Comparison of ENCODE assay signal across 1 cellular context in genomic region chr19:17340871-17341357, GRCh38.
TF ChIP-seq lines count a peak whose summit lies in the region.

No MANE protein-coding gene starts in this region.

TF ChIP-seq in HepG2, 621 proteins besides CTCF, POLR2A, EP300 and RAD21 (continued from another document and continues in another):
- TF ChIP-seq, protein P1, sequence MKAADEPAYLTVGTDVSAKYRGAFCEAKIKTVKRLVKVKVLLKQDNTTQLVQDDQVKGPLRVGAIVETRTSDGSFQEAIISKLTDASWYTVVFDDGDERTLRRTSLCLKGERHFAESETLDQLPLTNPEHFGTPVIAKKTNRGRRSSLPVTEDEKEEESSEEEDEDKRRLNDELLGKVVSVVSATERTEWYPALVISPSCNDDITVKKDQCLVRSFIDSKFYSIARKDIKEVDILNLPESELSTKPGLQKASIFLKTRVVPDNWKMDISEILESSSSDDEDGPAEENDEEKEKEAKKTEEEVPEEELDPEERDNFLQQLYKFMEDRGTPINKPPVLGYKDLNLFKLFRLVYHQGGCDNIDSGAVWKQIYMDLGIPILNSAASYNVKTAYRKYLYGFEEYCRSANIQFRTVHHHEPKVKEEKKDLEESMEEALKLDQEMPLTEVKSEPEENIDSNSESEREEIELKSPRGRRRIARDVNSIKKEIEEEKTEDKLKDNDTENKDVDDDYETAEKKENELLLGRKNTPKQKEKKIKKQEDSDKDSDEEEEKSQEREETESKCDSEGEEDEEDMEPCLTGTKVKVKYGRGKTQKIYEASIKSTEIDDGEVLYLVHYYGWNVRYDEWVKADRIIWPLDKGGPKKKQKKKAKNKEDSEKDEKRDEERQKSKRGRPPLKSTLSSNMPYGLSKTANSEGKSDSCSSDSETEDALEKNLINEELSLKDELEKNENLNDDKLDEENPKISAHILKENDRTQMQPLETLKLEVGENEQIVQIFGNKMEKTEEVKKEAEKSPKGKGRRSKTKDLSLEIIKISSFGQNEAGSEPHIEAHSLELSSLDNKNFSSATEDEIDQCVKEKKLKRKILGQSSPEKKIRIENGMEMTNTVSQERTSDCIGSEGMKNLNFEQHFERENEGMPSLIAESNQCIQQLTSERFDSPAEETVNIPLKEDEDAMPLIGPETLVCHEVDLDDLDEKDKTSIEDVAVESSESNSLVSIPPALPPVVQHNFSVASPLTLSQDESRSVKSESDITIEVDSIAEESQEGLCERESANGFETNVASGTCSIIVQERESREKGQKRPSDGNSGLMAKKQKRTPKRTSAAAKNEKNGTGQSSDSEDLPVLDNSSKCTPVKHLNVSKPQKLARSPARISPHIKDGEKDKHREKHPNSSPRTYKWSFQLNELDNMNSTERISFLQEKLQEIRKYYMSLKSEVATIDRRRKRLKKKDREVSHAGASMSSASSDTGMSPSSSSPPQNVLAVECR (CRISPR knock-in tag; IDR thresholded peaks at IDR 0.05; ENCODE audit: borderline replicate concordance), result peak; percentile 79; the same call in 1 of the 2 replicates
- TF ChIP-seq, protein P2, sequence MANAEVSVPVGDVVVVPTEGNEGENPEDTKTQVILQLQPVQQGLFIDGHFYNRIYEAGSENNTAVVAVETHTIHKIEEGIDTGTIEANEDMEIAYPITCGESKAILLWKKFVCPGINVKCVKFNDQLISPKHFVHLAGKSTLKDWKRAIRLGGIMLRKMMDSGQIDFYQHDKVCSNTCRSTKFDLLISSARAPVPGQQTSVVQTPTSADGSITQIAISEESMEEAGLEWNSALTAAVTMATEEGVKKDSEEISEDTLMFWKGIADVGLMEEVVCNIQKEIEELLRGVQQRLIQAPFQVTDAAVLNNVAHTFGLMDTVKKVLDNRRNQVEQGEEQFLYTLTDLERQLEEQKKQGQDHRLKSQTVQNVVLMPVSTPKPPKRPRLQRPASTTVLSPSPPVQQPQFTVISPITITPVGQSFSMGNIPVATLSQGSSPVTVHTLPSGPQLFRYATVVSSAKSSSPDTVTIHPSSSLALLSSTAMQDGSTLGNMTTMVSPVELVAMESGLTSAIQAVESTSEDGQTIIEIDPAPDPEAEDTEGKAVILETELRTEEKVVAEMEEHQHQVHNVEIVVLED (CRISPR knock-in tag; IDR thresholded peaks at IDR 0.05; ENCODE audit: borderline replicate concordance), result peak; percentile 64
- peak; percentile 37; the same call in 1 of the 2 replicates for TF ChIP-seq KDM2A (CRISPR knock-in tag; IDR thresholded peaks at IDR 0.05; ENCODE audit: borderline replicate concordance, low read depth)
- TF ChIP-seq HIC2 (CRISPR knock-in tag; IDR thresholded peaks at IDR 0.05; ENCODE audit: low read depth), result peak; percentile 73; the same call in 1 of the 2 replicates
- no peak for TF ChIP-seq HNF1A (IDR thresholded peaks at IDR 0.05; ENCODE audit: low read depth)
- TF ChIP-seq HNF1A (CRISPR knock-in tag; IDR thresholded peaks at IDR 0.05; ENCODE audit: borderline replicate concordance), result peak; percentile 41; the same call in 1 of the 2 replicates
- peak; percentile 78 for TF ChIP-seq ZMYM3 (CRISPR knock-in tag; IDR thresholded peaks at IDR 0.05)
- peak; percentile 26; the same call in 1 of the 2 replicates for TF ChIP-seq KMT2B (CRISPR knock-in tag; IDR thresholded peaks at IDR 0.05)
- no peak for TF ChIP-seq SOX13 (IDR thresholded peaks at IDR 0.05)
- TF ChIP-seq SOX13 (CRISPR knock-in tag; conservative IDR thresholded peaks at IDR 0.05 in 1 of 2, IDR thresholded peaks at IDR 0.05 in 1 of 2), result peak in 1 of 2 experiments; percentile 22; a peak in 1 of 4 replicates
- no peak for TF ChIP-seq NFE2L2 (IDR thresholded peaks at IDR 0.05; ENCODE audit: low read length)
- TF ChIP-seq, protein P3, sequence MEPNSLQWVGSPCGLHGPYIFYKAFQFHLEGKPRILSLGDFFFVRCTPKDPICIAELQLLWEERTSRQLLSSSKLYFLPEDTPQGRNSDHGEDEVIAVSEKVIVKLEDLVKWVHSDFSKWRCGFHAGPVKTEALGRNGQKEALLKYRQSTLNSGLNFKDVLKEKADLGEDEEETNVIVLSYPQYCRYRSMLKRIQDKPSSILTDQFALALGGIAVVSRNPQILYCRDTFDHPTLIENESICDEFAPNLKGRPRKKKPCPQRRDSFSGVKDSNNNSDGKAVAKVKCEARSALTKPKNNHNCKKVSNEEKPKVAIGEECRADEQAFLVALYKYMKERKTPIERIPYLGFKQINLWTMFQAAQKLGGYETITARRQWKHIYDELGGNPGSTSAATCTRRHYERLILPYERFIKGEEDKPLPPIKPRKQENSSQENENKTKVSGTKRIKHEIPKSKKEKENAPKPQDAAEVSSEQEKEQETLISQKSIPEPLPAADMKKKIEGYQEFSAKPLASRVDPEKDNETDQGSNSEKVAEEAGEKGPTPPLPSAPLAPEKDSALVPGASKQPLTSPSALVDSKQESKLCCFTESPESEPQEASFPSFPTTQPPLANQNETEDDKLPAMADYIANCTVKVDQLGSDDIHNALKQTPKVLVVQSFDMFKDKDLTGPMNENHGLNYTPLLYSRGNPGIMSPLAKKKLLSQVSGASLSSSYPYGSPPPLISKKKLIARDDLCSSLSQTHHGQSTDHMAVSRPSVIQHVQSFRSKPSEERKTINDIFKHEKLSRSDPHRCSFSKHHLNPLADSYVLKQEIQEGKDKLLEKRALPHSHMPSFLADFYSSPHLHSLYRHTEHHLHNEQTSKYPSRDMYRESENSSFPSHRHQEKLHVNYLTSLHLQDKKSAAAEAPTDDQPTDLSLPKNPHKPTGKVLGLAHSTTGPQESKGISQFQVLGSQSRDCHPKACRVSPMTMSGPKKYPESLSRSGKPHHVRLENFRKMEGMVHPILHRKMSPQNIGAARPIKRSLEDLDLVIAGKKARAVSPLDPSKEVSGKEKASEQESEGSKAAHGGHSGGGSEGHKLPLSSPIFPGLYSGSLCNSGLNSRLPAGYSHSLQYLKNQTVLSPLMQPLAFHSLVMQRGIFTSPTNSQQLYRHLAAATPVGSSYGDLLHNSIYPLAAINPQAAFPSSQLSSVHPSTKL (CRISPR knock-in tag; IDR thresholded peaks at IDR 0.05), result peak; percentile 42; the same call in 1 of the 2 replicates
- no peak for TF ChIP-seq TARDBP (CRISPR knock-in tag; IDR thresholded peaks at IDR 0.05)
- TF ChIP-seq PRMT3 (CRISPR knock-in tag; IDR thresholded peaks at IDR 0.05; ENCODE audit: borderline replicate concordance, low read depth), result no peak
- TF ChIP-seq HCFC1 (IDR thresholded peaks at IDR 0.05; ENCODE audit: low read depth, low read length), result no peak
- TF ChIP-seq TEAD3 (CRISPR knock-in tag; optimal IDR thresholded peaks at IDR 0.05; ENCODE audit: borderline replicate concordance), result peak; percentile 58
- TF ChIP-seq ZNF83 (CRISPR knock-in tag; IDR thresholded peaks at IDR 0.05; ENCODE audit: borderline replicate concordance), result no peak
- TF ChIP-seq ZNF768 (CRISPR knock-in tag; IDR thresholded peaks at IDR 0.05), result no peak
- TF ChIP-seq HOXA9 (CRISPR knock-in tag; IDR thresholded peaks at IDR 0.05; ENCODE audit: borderline replicate concordance), result peak; percentile 71; the same call in 1 of the 2 replicates
- peak; percentile 49 to 53; a peak in 2 of 4 replicates for TF ChIP-seq HMGXB4 (CRISPR knock-in tag; IDR thresholded peaks at IDR 0.05; ENCODE audit: borderline replicate concordance in 1 of 2, low read depth in 1 of 2)
- TF ChIP-seq, protein P4, sequence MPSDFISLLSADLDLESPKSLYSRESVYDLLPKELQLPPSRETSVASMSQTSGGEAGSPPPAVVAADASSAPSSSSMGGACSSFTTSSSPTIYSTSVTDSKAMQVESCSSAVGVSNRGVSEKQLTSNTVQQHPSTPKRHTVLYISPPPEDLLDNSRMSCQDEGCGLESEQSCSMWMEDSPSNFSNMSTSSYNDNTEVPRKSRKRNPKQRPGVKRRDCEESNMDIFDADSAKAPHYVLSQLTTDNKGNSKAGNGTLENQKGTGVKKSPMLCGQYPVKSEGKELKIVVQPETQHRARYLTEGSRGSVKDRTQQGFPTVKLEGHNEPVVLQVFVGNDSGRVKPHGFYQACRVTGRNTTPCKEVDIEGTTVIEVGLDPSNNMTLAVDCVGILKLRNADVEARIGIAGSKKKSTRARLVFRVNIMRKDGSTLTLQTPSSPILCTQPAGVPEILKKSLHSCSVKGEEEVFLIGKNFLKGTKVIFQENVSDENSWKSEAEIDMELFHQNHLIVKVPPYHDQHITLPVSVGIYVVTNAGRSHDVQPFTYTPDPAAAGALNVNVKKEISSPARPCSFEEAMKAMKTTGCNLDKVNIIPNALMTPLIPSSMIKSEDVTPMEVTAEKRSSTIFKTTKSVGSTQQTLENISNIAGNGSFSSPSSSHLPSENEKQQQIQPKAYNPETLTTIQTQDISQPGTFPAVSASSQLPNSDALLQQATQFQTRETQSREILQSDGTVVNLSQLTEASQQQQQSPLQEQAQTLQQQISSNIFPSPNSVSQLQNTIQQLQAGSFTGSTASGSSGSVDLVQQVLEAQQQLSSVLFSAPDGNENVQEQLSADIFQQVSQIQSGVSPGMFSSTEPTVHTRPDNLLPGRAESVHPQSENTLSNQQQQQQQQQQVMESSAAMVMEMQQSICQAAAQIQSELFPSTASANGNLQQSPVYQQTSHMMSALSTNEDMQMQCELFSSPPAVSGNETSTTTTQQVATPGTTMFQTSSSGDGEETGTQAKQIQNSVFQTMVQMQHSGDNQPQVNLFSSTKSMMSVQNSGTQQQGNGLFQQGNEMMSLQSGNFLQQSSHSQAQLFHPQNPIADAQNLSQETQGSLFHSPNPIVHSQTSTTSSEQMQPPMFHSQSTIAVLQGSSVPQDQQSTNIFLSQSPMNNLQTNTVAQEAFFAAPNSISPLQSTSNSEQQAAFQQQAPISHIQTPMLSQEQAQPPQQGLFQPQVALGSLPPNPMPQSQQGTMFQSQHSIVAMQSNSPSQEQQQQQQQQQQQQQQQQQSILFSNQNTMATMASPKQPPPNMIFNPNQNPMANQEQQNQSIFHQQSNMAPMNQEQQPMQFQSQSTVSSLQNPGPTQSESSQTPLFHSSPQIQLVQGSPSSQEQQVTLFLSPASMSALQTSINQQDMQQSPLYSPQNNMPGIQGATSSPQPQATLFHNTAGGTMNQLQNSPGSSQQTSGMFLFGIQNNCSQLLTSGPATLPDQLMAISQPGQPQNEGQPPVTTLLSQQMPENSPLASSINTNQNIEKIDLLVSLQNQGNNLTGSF (CRISPR knock-in tag; IDR thresholded peaks at IDR 0.05), result peak; percentile 65; the same call in 1 of the 2 replicates
- TF ChIP-seq ISX (CRISPR knock-in tag; conservative IDR thresholded peaks at IDR 0.05), result no peak
- TF ChIP-seq NFKBIZ (CRISPR knock-in tag; IDR thresholded peaks at IDR 0.05), result 0 out of 2 replicates have a peak, but pooled peaks have one; percentile 24
- no peak for TF ChIP-seq ZNF431 (CRISPR knock-in tag; IDR thresholded peaks at IDR 0.05; ENCODE audit: borderline replicate concordance, low read depth)
- TF ChIP-seq ARHGAP35 (CRISPR knock-in tag; IDR thresholded peaks at IDR 0.05; ENCODE audit: borderline replicate concordance), result peak; percentile 55; the same call in 1 of the 2 replicates
- TF ChIP-seq ZNF749 (CRISPR knock-in tag; IDR thresholded peaks at IDR 0.05; ENCODE audit: borderline replicate concordance), result no peak
- TF ChIP-seq TAF15 (IDR thresholded peaks at IDR 0.05; ENCODE audit: low read depth, low read length, poor library complexity, severe bottlenecking), result no peak
- TF ChIP-seq BRD4 (CRISPR knock-in tag; IDR thresholded peaks at IDR 0.05), result no peak
- TF ChIP-seq TCF7L2 (IDR thresholded peaks at IDR 0.05; ENCODE audit: low read depth, low read length), result no peak
- peak; percentile 67 for TF ChIP-seq RXRA (CRISPR knock-in tag; IDR thresholded peaks at IDR 0.05)
- TF ChIP-seq ERF (CRISPR knock-in tag; IDR thresholded peaks at IDR 0.05), result peak; percentile 83; the same call in 1 of the 2 replicates
- TF ChIP-seq ZNF720 (CRISPR knock-in tag; IDR thresholded peaks at IDR 0.05), result no peak
- TF ChIP-seq ZSCAN25 (CRISPR knock-in tag; IDR thresholded peaks at IDR 0.05), result peak; percentile 88
- peak; percentile 65 for TF ChIP-seq MED1 (CRISPR knock-in tag; IDR thresholded peaks at IDR 0.05)
